Comparison of ENCODE assay signal across 8 cellular contexts in genomic region chr4:54658321-54659093, GRCh38. TPM values are rescaled to one million over a fixed set of nuclear protein-coding genes. Genes with fewer than 3 reads are reported as not detected.
DNase-seq lines count a peak whose midpoint lies in the region; ATAC-seq and TF ChIP-seq lines count a peak whose summit lies in the region.

No MANE protein-coding gene starts in this region.

- intact Hi-C loops in dendritic cell treated with granulocyte-macrophage colony-stimulating factor and Interleukin-4, amounts not matched to agents 40 ng/mL and 50 ng/mL, for 4 days (cut with micrococcal nuclease): no loop called here

- no peaks in the 10 kb centered on the region for H3K36me3 ChIP-seq in liver (ENCODE audit: control insufficient read depth in 4 of 4, insufficient read depth in 3 of 4, low read depth in 1 of 4, low read length in 3 of 4)

- peaks cover 0 to 10% (median 4%) of the 10 kb centered on the region in 4 donors for H3K27me3 ChIP-seq in liver (ENCODE audit: control insufficient read depth in 4 of 4, insufficient read depth in 4 of 4, low read length in 3 of 4)

- TF ChIP-seq CTCF in AG10803 (conservative IDR thresholded peaks at IDR 0.05; ENCODE audit: low read length): peak; percentile 37
- TF ChIP-seq CTCF in liver (IDR thresholded peaks at IDR 0.05; ENCODE audit: low read depth, low read length, missing input control): no peak
- no peak for TF ChIP-seq CTCF in GM10266 (IDR thresholded peaks at IDR 0.05; ENCODE audit: control insufficient read depth, insufficient read depth, low read depth, missing control alignments)

- H3K9me3 Mint-ChIP-seq in dendritic cell treated with granulocyte-macrophage colony-stimulating factor and Interleukin-4, amounts not matched to agents 40 ng/mL and 50 ng/mL, for 4 days: no peaks in the 10 kb centered on the region

- H3K4me3 ChIP-seq in AG10803 (ENCODE audit: low read length) (peak overlapping the region; percentile 70), liver (ENCODE audit: low read depth in 1 of 3, low read length in 3 of 3) (peak overlapping the region in 2 of 3 donors; percentile 45 to 57)

- H3K9ac ChIP-seq in liver (ENCODE audit: low read depth in 1 of 2, low read length in 2 of 2): no peak overlapping the region

- H3K36me3 Mint-ChIP-seq in dendritic cell treated with granulocyte-macrophage colony-stimulating factor and Interleukin-4, amounts not matched to agents 40 ng/mL and 50 ng/mL, for 4 days (ENCODE audit: low read depth): no peaks in the 10 kb centered on the region

- DNase-seq in AG10803 (ENCODE audit: low read depth) (peak; percentile 54), Kasumi-1 (lab: John Stamatoyannopoulos, UW) (peak; percentile 83 to 94), UCSD-AML1 (lab: John Stamatoyannopoulos, UW; ENCODE audit: unreplicated experiment) (peak; percentile 79), GM10266 (ENCODE audit: extremely low spot score) (no peak)
- peak; percentile 14 for DNase-seq in stimulated activated CD4-positive, alpha-beta T cell treated with anti-CD3 and anti-CD28 coated beads, Interleukin-4, amount 100 ng/mL, for 1 hour

- TF ChIP-seq RAD21 in liver (IDR thresholded peaks at IDR 0.05): peak in 1 of 2 donors; percentile 50

- peak; percentile 53 for ATAC-seq in GM18867 (IDR thresholded peaks at IDR 0.05; ENCODE audit: unreplicated experiment)

- WGBS in liver: 1% methylated on average over 74 of the region's 74 CpGs

- H3K27ac Mint-ChIP-seq in dendritic cell treated with granulocyte-macrophage colony-stimulating factor and Interleukin-4, amounts not matched to agents 40 ng/mL and 50 ng/mL, for 4 days: no peak overlapping the region

- peaks cover 47% of the 10 kb centered on the region for H3K4me1 Mint-ChIP-seq in dendritic cell treated with granulocyte-macrophage colony-stimulating factor and Interleukin-4, amounts not matched to agents 40 ng/mL and 50 ng/mL, for 4 days (ENCODE audit: low read depth)

- H3K27me3 Mint-ChIP-seq in dendritic cell treated with granulocyte-macrophage colony-stimulating factor and Interleukin-4, amounts not matched to agents 40 ng/mL and 50 ng/mL, for 4 days: peaks cover 64% of the 10 kb centered on the region

- peak overlapping the region; percentile 89 for H3K4me3 Mint-ChIP-seq in dendritic cell treated with granulocyte-macrophage colony-stimulating factor and Interleukin-4, amounts not matched to agents 40 ng/mL and 50 ng/mL, for 4 days

- H3K27ac ChIP-seq in liver (ENCODE audit: low read depth in 1 of 2, low read length in 2 of 2): no peak overlapping the region

- peaks cover 10 to 33% (median 22%) of the 10 kb centered on the region in 4 donors for H3K4me1 ChIP-seq in liver (ENCODE audit: control insufficient read depth in 4 of 4, insufficient read depth in 4 of 4, low read length in 3 of 4)

- H3K9me3 ChIP-seq in liver (ENCODE audit: control insufficient read depth in 4 of 4, low read length in 3 of 4): no peaks in the 10 kb centered on the region

TF ChIP-seq in liver, 16 proteins besides CTCF, POLR2A, EP300 and RAD21:
- TF ChIP-seq ATF3 (IDR thresholded peaks at IDR 0.05): no peak
- no peak for TF ChIP-seq NR2F2 (IDR thresholded peaks at IDR 0.05)
- TF ChIP-seq, protein P1, sequence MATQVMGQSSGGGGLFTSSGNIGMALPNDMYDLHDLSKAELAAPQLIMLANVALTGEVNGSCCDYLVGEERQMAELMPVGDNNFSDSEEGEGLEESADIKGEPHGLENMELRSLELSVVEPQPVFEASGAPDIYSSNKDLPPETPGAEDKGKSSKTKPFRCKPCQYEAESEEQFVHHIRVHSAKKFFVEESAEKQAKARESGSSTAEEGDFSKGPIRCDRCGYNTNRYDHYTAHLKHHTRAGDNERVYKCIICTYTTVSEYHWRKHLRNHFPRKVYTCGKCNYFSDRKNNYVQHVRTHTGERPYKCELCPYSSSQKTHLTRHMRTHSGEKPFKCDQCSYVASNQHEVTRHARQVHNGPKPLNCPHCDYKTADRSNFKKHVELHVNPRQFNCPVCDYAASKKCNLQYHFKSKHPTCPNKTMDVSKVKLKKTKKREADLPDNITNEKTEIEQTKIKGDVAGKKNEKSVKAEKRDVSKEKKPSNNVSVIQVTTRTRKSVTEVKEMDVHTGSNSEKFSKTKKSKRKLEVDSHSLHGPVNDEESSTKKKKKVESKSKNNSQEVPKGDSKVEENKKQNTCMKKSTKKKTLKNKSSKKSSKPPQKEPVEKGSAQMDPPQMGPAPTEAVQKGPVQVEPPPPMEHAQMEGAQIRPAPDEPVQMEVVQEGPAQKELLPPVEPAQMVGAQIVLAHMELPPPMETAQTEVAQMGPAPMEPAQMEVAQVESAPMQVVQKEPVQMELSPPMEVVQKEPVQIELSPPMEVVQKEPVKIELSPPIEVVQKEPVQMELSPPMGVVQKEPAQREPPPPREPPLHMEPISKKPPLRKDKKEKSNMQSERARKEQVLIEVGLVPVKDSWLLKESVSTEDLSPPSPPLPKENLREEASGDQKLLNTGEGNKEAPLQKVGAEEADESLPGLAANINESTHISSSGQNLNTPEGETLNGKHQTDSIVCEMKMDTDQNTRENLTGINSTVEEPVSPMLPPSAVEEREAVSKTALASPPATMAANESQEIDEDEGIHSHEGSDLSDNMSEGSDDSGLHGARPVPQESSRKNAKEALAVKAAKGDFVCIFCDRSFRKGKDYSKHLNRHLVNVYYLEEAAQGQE (IDR thresholded peaks at IDR 0.05): no peak

RNA-seq across cellular contexts. Expression of gene KIT, which starts 0.8 kb away (rescaled TPM):
- total RNA-seq in liver: 1 to 10 TPM; 1.0 to 5.5 TPM
- under 1 TPM; 0.06 to 0.91 TPM for polyA plus RNA-seq in liver
